Comparison of ENCODE assay signal across 20 cellular contexts in genomic region chr6:44171899-44172546, GRCh38. TPM values are rescaled to one million over a fixed set of nuclear protein-coding genes. Genes with fewer than 3 reads are reported as not detected.
A peak's percentile ranks its signal among the peaks of the same experiment; 100 is the strongest.
DNase-seq lines count a peak whose midpoint lies in the region; ATAC-seq and TF ChIP-seq lines count a peak whose summit lies in the region.
"Had no signal": no experiment of that assay in that cellular context is flagged by ENCODE, and none has a peak within 500 bp of the region (broad histone marks: within the 10 kb centered on the region; RNA-seq: fewer than 3 reads in every experiment).

No MANE protein-coding gene starts in this region.

- TF ChIP-seq POLR2A in gastroesophageal sphincter (IDR thresholded peaks at IDR 0.05) = no peak

- H3K9me3 Mint-ChIP-seq in naive thymus-derived CD4-positive, alpha-beta T cell = peaks cover 0 to 3% (median 0%) of the 10 kb centered on the region in 11 donors
- H3K9me3 Mint-ChIP-seq: activated B cell treated with CpG ODN at 0.5 μM for 24 hours, neural crest cell had no signal

- in situ Hi-C loops in brain microvascular endothelial cell (cut with HindIII; ENCODE audit: low pct_ligation_motif_present, low sequenced_read_pairs) = no loop called here

- H3K27me3 ChIP-seq in brain microvascular endothelial cell (replicated peaks) (peaks cover 5% of the 10 kb centered on the region), gastroesophageal sphincter (no peaks in the 10 kb centered on the region), A673 (replicated peaks; ENCODE audit: insufficient read depth, low read depth, low read length, poor library complexity) (no peaks in the 10 kb centered on the region)
- no peaks in the 10 kb centered on the region for H3K27me3 ChIP-seq in naive thymus-derived CD4-positive, alpha-beta T cell (ENCODE audit: control insufficient read depth in 2 of 2, insufficient read depth in 2 of 2, low read length in 2 of 2)
- H3K27me3 ChIP-seq: body of pancreas, esophagus muscularis mucosa, pancreas, tibial artery had no signal

- intact Hi-C loops in A673 (cut with micrococcal nuclease; ENCODE audit: unreplicated experiment) = loop anchor here (1.0 to 2.0 kb wide), 2 partner anchors 66 to 167 kb away; no protein-coding TSS in a partner anchor
- intact Hi-C loops in naive thymus-derived CD4-positive, alpha-beta T cell (cut with micrococcal nuclease) = loop anchor here (1.0 to 5.0 kb wide), 9 partner anchors 49 to 166 kb away; partner anchors contain the start of genes NFKBIE (in 1 of the 2), SLC29A1 (in 1 of the 2) and SLC35B2 (in 1 of the 2)

- peak; percentile 1 for TF ChIP-seq CTCF in brain microvascular endothelial cell (IDR thresholded peaks at IDR 0.05; ENCODE audit: low read depth, low read length, missing control alignments)
- no peak for TF ChIP-seq CTCF in gastroesophageal sphincter (IDR thresholded peaks at IDR 0.05)
- no peak for TF ChIP-seq CTCF in A673 (conservative IDR thresholded peaks at IDR 0.05; ENCODE audit: low read depth, low read length)

- 78 to 79% methylated on average over 9 of the region's 12 CpGs for WGBS in gastroesophageal sphincter (ENCODE audit: low coverage in 1 of 2), 2 donors

- no peak overlapping the region for H3K27ac ChIP-seq in brain microvascular endothelial cell
- no peak overlapping the region for H3K27ac ChIP-seq in gastroesophageal sphincter
- no peak overlapping the region for H3K27ac ChIP-seq in A673 (ENCODE audit: low read depth, low read length, poor library complexity, severe bottlenecking)
- H3K27ac ChIP-seq in naive thymus-derived CD4-positive, alpha-beta T cell (ENCODE audit: low read depth, low read length) = no peak overlapping the region
- H3K27ac ChIP-seq: BLaER1 treated with 17β-estradiol and CSF1 and Interleukin-3, amounts not matched to agents 10 nM and 100 nM; body of pancreas; esophagus muscularis mucosa; left ventricle myocardium inferior; pancreas; skin epidermis; tibial artery had no signal

- peaks cover 0 to 8% (median 0%) of the 10 kb centered on the region in 3 donors for H3K4me1 ChIP-seq in gastroesophageal sphincter
- no peaks in the 10 kb centered on the region for H3K4me1 ChIP-seq in A673 (ENCODE audit: insufficient read depth, low read length, poor library complexity, severe bottlenecking)
- H3K4me1 ChIP-seq in naive thymus-derived CD4-positive, alpha-beta T cell (ENCODE audit: control insufficient read depth in 2 of 2, insufficient read depth in 2 of 2, low read length in 2 of 2) = no peaks in the 10 kb centered on the region
- H3K4me1 ChIP-seq: pancreas had no signal

- POLR2A ChIA-PET in A673 (lab: Charles Lee; ENCODE audit: low non-redundant PET) = interaction anchor here (0.5 kb wide), 1 partner anchor 80 kb away, joined by 3 read pairs; no protein-coding TSS in a partner anchor
- POLR2A ChIA-PET in naive thymus-derived CD4-positive, alpha-beta T cell (lab: Charles Lee) = interaction anchor here (1.1 kb wide), 1 partner anchor 76 kb away, joined by 4 read pairs; no protein-coding TSS in a partner anchor

- no peaks in the 10 kb centered on the region for H3K9me3 ChIP-seq in gastroesophageal sphincter
- H3K9me3 ChIP-seq in A673 (ENCODE audit: low read depth, low read length, poor library complexity, severe bottlenecking) = no peaks in the 10 kb centered on the region
- no peaks in the 10 kb centered on the region for H3K9me3 ChIP-seq in naive thymus-derived CD4-positive, alpha-beta T cell (ENCODE audit: control insufficient read depth in 2 of 3, low read length in 3 of 3)
- H3K9me3 ChIP-seq: BLaER1 treated with 17β-estradiol and CSF1 and Interleukin-3, amounts not matched to agents 10 nM and 100 nM; body of pancreas; Caco-2; esophagus muscularis mucosa; left ventricle myocardium inferior; pancreas; tibial artery had no signal

- H3K36me3 ChIP-seq in brain microvascular endothelial cell (replicated peaks) (no peaks in the 10 kb centered on the region), gastroesophageal sphincter (no peaks in the 10 kb centered on the region), A673 (ENCODE audit: insufficient read depth, low read length, poor library complexity, severe bottlenecking) (no peaks in the 10 kb centered on the region)
- H3K36me3 ChIP-seq in naive thymus-derived CD4-positive, alpha-beta T cell (ENCODE audit: control insufficient read depth in 2 of 3, insufficient read depth in 3 of 3, low read length in 3 of 3) = no peaks in the 10 kb centered on the region
- H3K36me3 ChIP-seq: BLaER1 treated with 17β-estradiol and CSF1 and Interleukin-3, amounts not matched to agents 10 nM and 100 nM; esophagus muscularis mucosa; left ventricle myocardium inferior; pancreas; tibial artery had no signal

- DNase-seq in stimulated activated CD4-positive, alpha-beta T cell treated with anti-CD3 and anti-CD28 coated beads, Interleukin-4, amount 100 ng/mL, for 24 hours = peak; percentile 48
- DNase-seq in stimulated activated CD4-positive, alpha-beta T cell treated with anti-CD3 and anti-CD28 coated beads, Interleukin-15, amount 100 ng/mL, for 24 hours = no peak
- DNase-seq in brain microvascular endothelial cell (no peak), A673 (ENCODE audit: low spot score) (no peak)
- DNase-seq in naive thymus-derived CD4-positive, alpha-beta T cell = no peak

- TF ChIP-seq EP300 in Ishikawa (IDR thresholded peaks at IDR 0.05; ENCODE audit: borderline replicate concordance) (no peak), gastroesophageal sphincter (IDR thresholded peaks at IDR 0.05) (no peak)

- no peak overlapping the region for H3K4me3 Mint-ChIP-seq in naive thymus-derived CD4-positive, alpha-beta T cell
- H3K4me3 Mint-ChIP-seq: activated B cell treated with CpG ODN at 0.5 μM for 24 hours, neural crest cell had no signal

- H3K27me3 Mint-ChIP-seq in naive thymus-derived CD4-positive, alpha-beta T cell = peaks cover 0 to 10% (median 4%) of the 10 kb centered on the region in 5 donors

- H3K4me3 ChIP-seq in brain microvascular endothelial cell (ENCODE audit: low read depth, low read length) (no peak overlapping the region), gastroesophageal sphincter (no peak overlapping the region), A673 (ENCODE audit: low read depth, low read length, poor library complexity, severe bottlenecking) (no peak overlapping the region)
- no peak overlapping the region for H3K4me3 ChIP-seq in naive thymus-derived CD4-positive, alpha-beta T cell (ENCODE audit: low read length)
- H3K4me3 ChIP-seq: BLaER1 treated with 17β-estradiol and CSF1 and Interleukin-3, amounts not matched to agents 10 nM and 100 nM; body of pancreas; esophagus muscularis mucosa; left ventricle myocardium inferior; pancreas; skin epidermis; tibial artery had no signal

- ATAC-seq in gastroesophageal sphincter = no peak
- ATAC-seq in naive thymus-derived CD4-positive, alpha-beta T cell = no peak

- no peaks in the 10 kb centered on the region for H3K36me3 Mint-ChIP-seq in naive thymus-derived CD4-positive, alpha-beta T cell

- H3K4me1 Mint-ChIP-seq in naive thymus-derived CD4-positive, alpha-beta T cell = peaks cover 0 to 14% (median 9%) of the 10 kb centered on the region in 7 donors

- CTCF ChIA-PET in A673 (lab: Charles Lee) = interaction anchor here (0.6 to 1.3 kb wide), 3 partner anchors 14 to 237 kb away, joined by 3 to 5 read pairs (median 3); partner anchors contain the start of genes CAPN11 and SLC35B2
- CTCF ChIA-PET in naive thymus-derived CD4-positive, alpha-beta T cell (lab: Charles Lee) = interaction anchor here (0.7 to 2.9 kb wide), 9 partner anchors 9 to 167 kb away, joined by 3 to 13 read pairs (median 4); partner anchors contain the start of gene SLC35B2

- BruUV-seq in A673 (replicated peaks; lab: Mats Ljungman, UMichigan) = no TSS peak

- no peak for TF ChIP-seq RAD21 in Ishikawa (IDR thresholded peaks at IDR 0.05; ENCODE audit: low read depth)

- peak overlapping the region in 1 of 9 donors; percentile 69 for H3K27ac Mint-ChIP-seq in naive thymus-derived CD4-positive, alpha-beta T cell
- H3K27ac Mint-ChIP-seq: activated B cell treated with CpG ODN at 0.5 μM for 24 hours had no signal

TF ChIP-seq in Ishikawa, 13 proteins besides CTCF, POLR2A, EP300 and RAD21:
- TF ChIP-seq TAF1 (IDR thresholded peaks at IDR 0.05; ENCODE audit: low read depth) (no peak), ZBTB7A (IDR thresholded peaks at IDR 0.05; ENCODE audit: low read depth) (0 out of 2 replicates have a peak, but pooled peaks have one; percentile 13)

RNA-seq across cellular contexts. Expression of gene CAPN11, which starts 13.4 kb away (rescaled TPM):
- total RNA-seq in gastroesophageal sphincter (under 1 TPM in 3 of 4 donors, not detected in 1; 0.19 to 0.45 (median 0.27) TPM), A673 (2021) (not detected in 2 replicates)
- under 1 TPM in 1 of 5 experiments, not detected in 4; 0.66 TPM for total RNA-seq in naive thymus-derived CD4-positive, alpha-beta T cell
- polyA plus RNA-seq in naive thymus-derived CD4-positive, alpha-beta T cell = not detected
- total RNA-seq: activated B cell treated with CpG ODN at 0.5 μM for 24 hours, Caco-2, HT1080, neural crest cell had no signal
- polyA plus RNA-seq: keratinocyte had no signal

RNA-seq across cellular contexts. Expression of gene TMEM63B, which starts 44.7 kb away (rescaled TPM):
- total RNA-seq in gastroesophageal sphincter (10 to 100 TPM; 11.3 to 32.0 (median 23.9) TPM), A673 (2021) (32.0 and 34.2 TPM in 2 replicates)
- 10 to 100 TPM; 16.2 to 21.4 (median 18.1) TPM for total RNA-seq in naive thymus-derived CD4-positive, alpha-beta T cell
- polyA plus RNA-seq in naive thymus-derived CD4-positive, alpha-beta T cell = 1 to 10 TPM in 1 of 2 donors, under 1 TPM in 1; 0.18 to 1.7 TPM

RNA-seq across cellular contexts. Expression of gene MYMX, which starts 44.7 kb away (rescaled TPM):
- 1 to 10 TPM in 1 of 4 donors, not detected in 3; 1.4 TPM for total RNA-seq in gastroesophageal sphincter
- total RNA-seq in A673 (2021) = 0.81 TPM in 1 of 2 replicates, not detected in the other
- not detected for total RNA-seq in naive thymus-derived CD4-positive, alpha-beta T cell
- not detected for polyA plus RNA-seq in naive thymus-derived CD4-positive, alpha-beta T cell
- total RNA-seq: activated B cell treated with CpG ODN at 0.5 μM for 24 hours, Caco-2, dermis blood vessel endothelial cell, esophagus muscularis mucosa, HT1080, neural crest cell had no signal

RNA-seq across cellular contexts. Expression of gene MRPL14, which starts 44.8 kb away (rescaled TPM):
- total RNA-seq in gastroesophageal sphincter (10 to 100 TPM; 31.6 to 40.5 (median 35.8) TPM), A673 (2021) (78.8 and 80.4 TPM in 2 replicates)
- total RNA-seq in naive thymus-derived CD4-positive, alpha-beta T cell = 10 to 100 TPM; 12.6 to 58.3 (median 15.8) TPM
- 10 to 100 TPM; 71.4 to 77.9 TPM for polyA plus RNA-seq in naive thymus-derived CD4-positive, alpha-beta T cell

RNA-seq across cellular contexts. Expression of gene SLC29A1, which starts 51.4 kb away (rescaled TPM):
- total RNA-seq in gastroesophageal sphincter (100 to 1,000 TPM; 101 to 281 (median 134) TPM), A673 (2021) (92.5 and 108 TPM in 2 replicates)
- 10 to 100 TPM in 1 of 5 experiments, 1 to 10 TPM in 2, under 1 TPM in 2; 0.84 to 41.1 (median 1.8) TPM for total RNA-seq in naive thymus-derived CD4-positive, alpha-beta T cell
- polyA plus RNA-seq in naive thymus-derived CD4-positive, alpha-beta T cell = 1 to 10 TPM in 1 of 2 donors, under 1 TPM in 1; 0.95 to 2.0 TPM
